Comparison of ENCODE assay signal across 7 cellular contexts in genomic region chr9:136379891-136380290, GRCh38.
"Had no signal": no experiment of that assay in that cellular context is flagged by ENCODE, and none has a peak within 500 bp of the region (broad histone marks: within the 10 kb centered on the region; RNA-seq: fewer than 3 reads in every experiment).

No MANE protein-coding gene starts in this region.

- H3K27me3 Mint-ChIP-seq: IgD-negative memory B cell had no signal

- H3K9me3 Mint-ChIP-seq: IgD-negative memory B cell had no signal

- H3K4me3 Mint-ChIP-seq: IgD-negative memory B cell had no signal

- H3K27ac ChIP-seq: HL-60 had no signal

- DNase-seq: IMR-90, KBM-7, KG1 had no signal

- ATAC-seq: HepG2, K562 had no signal

- H3K27ac Mint-ChIP-seq: IgD-negative memory B cell had no signal

- H3K4me3 ChIP-seq: K562 had no signal
